Comparison of ENCODE assay signal across 8 cellular contexts in genomic region chr10:80455461-80456345, GRCh38. TPM values are rescaled to one million over a fixed set of nuclear protein-coding genes. Genes with fewer than 3 reads are reported as not detected.
DNase-seq lines count a peak whose midpoint lies in the region; ATAC-seq and TF ChIP-seq lines count a peak whose summit lies in the region.

No MANE protein-coding gene starts in this region.

- DNase-seq in HAP-1 (ENCODE audit: low spot score in 2 of 2) (no peak), hepatocyte (ENCODE audit: low spot score) (no peak), smooth muscle cell (lab: John Stamatoyannopoulos, UW; ENCODE audit: unreplicated experiment) (no peak), iPS-NIHi7 (ENCODE audit: extremely low spot score) (no peak)
- DNase-seq in activated T-cell treated with anti-CD3 and anti-CD28 coated beads, Interleukin-2, amount 50 U/mL, for 4 hours: no peak

- peaks cover 56% of the 10 kb centered on the region for H3K4me1 Mint-ChIP-seq in activated T-cell treated with anti-CD3 and anti-CD28 coated beads, Interleukin-2, amount 50 U/mL, for 4 hours (ENCODE audit: low read depth)

- peaks cover 31% of the 10 kb centered on the region for H3F3A ChIP-seq in smooth muscle cell (ENCODE audit: low read depth)

- H3K4me3 ChIP-seq in HAP-1 (peak overlapping the region; percentile 64), hepatocyte (peak overlapping the region; percentile 97), smooth muscle cell (peak overlapping the region; percentile 100)

- peak overlapping the region; percentile 93 for H3K9ac ChIP-seq in smooth muscle cell (ENCODE audit: low read depth)

- H3K36me3 ChIP-seq in HAP-1 (replicated peaks): no peaks in the 10 kb centered on the region
- no peaks in the 10 kb centered on the region for H3K36me3 ChIP-seq in hepatocyte (replicated peaks; ENCODE audit: insufficient read depth, low read depth)
- H3K36me3 ChIP-seq in smooth muscle cell (ENCODE audit: low read depth): no peaks in the 10 kb centered on the region

- H3K27me3 ChIP-seq in HAP-1 (ENCODE audit: low read depth) (no peaks in the 10 kb centered on the region), hepatocyte (no peaks in the 10 kb centered on the region), smooth muscle cell (ENCODE audit: low read depth) (no peaks in the 10 kb centered on the region)

- 59% methylated on average over 13 of the region's 13 CpGs for WGBS in hepatocyte (ENCODE audit: low lambda C conversion rate, missing lambda C conversion rate)
- 70% methylated on average over 13 of the region's 13 CpGs for WGBS in smooth muscle cell (ENCODE audit: low lambda C conversion rate)

- peak overlapping the region; percentile 94 for H3K4me2 ChIP-seq in hepatocyte
- peak overlapping the region; percentile 100 for H3K4me2 ChIP-seq in smooth muscle cell

- H3K9me2 ChIP-seq in hepatocyte (replicated peaks; ENCODE audit: insufficient read depth): no peaks in the 10 kb centered on the region

- in situ Hi-C loops in HAP-1 (cut with MboI; ENCODE audit: low sequenced_read_pairs): no loop called here

- no peak for ATAC-seq in activated T-cell treated with anti-CD3 and anti-CD28 coated beads, Interleukin-2, amount 50 U/mL, for 4 hours
- ATAC-seq in GM21619 (IDR thresholded peaks at IDR 0.05; ENCODE audit: unreplicated experiment) (no peak), HG03439 (IDR thresholded peaks at IDR 0.05; ENCODE audit: unreplicated experiment) (no peak), HG03045 (IDR thresholded peaks at IDR 0.05; ENCODE audit: unreplicated experiment) (no peak)

- H3K79me2 ChIP-seq in hepatocyte: peaks cover 69% of the 10 kb centered on the region
- H3K79me2 ChIP-seq in smooth muscle cell (ENCODE audit: low read depth): peaks cover 59% of the 10 kb centered on the region

- H3K4me1 ChIP-seq in HAP-1 (peaks cover 5% of the 10 kb centered on the region; the same call in 1 of the 2 replicates), hepatocyte (ENCODE audit: insufficient read depth) (peaks cover 62% of the 10 kb centered on the region), smooth muscle cell (ENCODE audit: low read depth) (peaks cover 45% of the 10 kb centered on the region)

- H2AFZ ChIP-seq in hepatocyte: no peak overlapping the region
- H2AFZ ChIP-seq in smooth muscle cell (ENCODE audit: low read depth): no peak overlapping the region

- no peaks in the 10 kb centered on the region for H3K9me3 ChIP-seq in HAP-1
- H3K9me3 ChIP-seq in hepatocyte (ENCODE audit: low read depth): no peaks in the 10 kb centered on the region
- no peaks in the 10 kb centered on the region for H3K9me3 ChIP-seq in smooth muscle cell (replicated peaks; ENCODE audit: low read depth)

- H3K4me3 Mint-ChIP-seq in activated T-cell treated with anti-CD3 and anti-CD28 coated beads, Interleukin-2, amount 50 U/mL, for 4 hours: peak overlapping the region; percentile 97

- H3K36me3 Mint-ChIP-seq in activated T-cell treated with anti-CD3 and anti-CD28 coated beads, Interleukin-2, amount 50 U/mL, for 4 hours (ENCODE audit: insufficient read depth): no peaks in the 10 kb centered on the region

- TF ChIP-seq CTCF in hepatocyte (IDR thresholded peaks at IDR 0.05; ENCODE audit: poor library complexity) (no peak), smooth muscle cell (IDR thresholded peaks at IDR 0.05; ENCODE audit: borderline replicate concordance, insufficient read depth, poor library complexity, severe bottlenecking) (no peak)

- H3K9me3 Mint-ChIP-seq in activated T-cell treated with anti-CD3 and anti-CD28 coated beads, Interleukin-2, amount 50 U/mL, for 4 hours: no peaks in the 10 kb centered on the region

- H3K27ac ChIP-seq in hepatocyte (peak overlapping the region; percentile 100), smooth muscle cell (ENCODE audit: low read depth) (peak overlapping the region; percentile 90)

- peaks cover 56% of the 10 kb centered on the region for H4K20me1 ChIP-seq in hepatocyte (ENCODE audit: insufficient read depth, poor library complexity, severe bottlenecking)
- H4K20me1 ChIP-seq in smooth muscle cell (ENCODE audit: low read depth): peaks cover 59% of the 10 kb centered on the region

- no peaks in the 10 kb centered on the region for H3K27me3 Mint-ChIP-seq in activated T-cell treated with anti-CD3 and anti-CD28 coated beads, Interleukin-2, amount 50 U/mL, for 4 hours (ENCODE audit: low read depth)

RNA-seq across cellular contexts. Expression of gene TSPAN14, which starts 1.6 kb away (rescaled TPM):
- total RNA-seq in activated T-cell treated with anti-CD3 and anti-CD28 coated beads, Interleukin-2, amount 50 U/mL, for 4 hours: 10 to 100 TPM; 31.8 to 36.2 (median 35.0) TPM
- 55.1 and 65.9 TPM in 2 replicates for total RNA-seq in hepatocyte
- polyA plus RNA-seq in hepatocyte: 90.4 and 104 TPM in 2 replicates
- total RNA-seq in smooth muscle cell: 39.8 and 42.7 TPM in 2 replicates
- polyA plus RNA-seq in smooth muscle cell: 46.3 and 82.5 TPM in 2 replicates

RNA-seq across cellular contexts. Expression of gene PRXL2A, which starts 47.4 kb away (rescaled TPM):
- total RNA-seq in activated T-cell treated with anti-CD3 and anti-CD28 coated beads, Interleukin-2, amount 50 U/mL, for 4 hours: 10 to 100 TPM in 2 of 3 donors, 1 to 10 TPM in 1; 6.1 to 11.1 (median 10.8) TPM
- 159 and 166 TPM in 2 replicates for total RNA-seq in hepatocyte
- polyA plus RNA-seq in hepatocyte: 214 and 222 TPM in 2 replicates
- total RNA-seq in smooth muscle cell: 28.8 and 43.6 TPM in 2 replicates
- 80.0 and 82.0 TPM in 2 replicates for polyA plus RNA-seq in smooth muscle cell
